Comparison of ENCODE assay signal across 8 cellular contexts in the genomic region with DNA sequence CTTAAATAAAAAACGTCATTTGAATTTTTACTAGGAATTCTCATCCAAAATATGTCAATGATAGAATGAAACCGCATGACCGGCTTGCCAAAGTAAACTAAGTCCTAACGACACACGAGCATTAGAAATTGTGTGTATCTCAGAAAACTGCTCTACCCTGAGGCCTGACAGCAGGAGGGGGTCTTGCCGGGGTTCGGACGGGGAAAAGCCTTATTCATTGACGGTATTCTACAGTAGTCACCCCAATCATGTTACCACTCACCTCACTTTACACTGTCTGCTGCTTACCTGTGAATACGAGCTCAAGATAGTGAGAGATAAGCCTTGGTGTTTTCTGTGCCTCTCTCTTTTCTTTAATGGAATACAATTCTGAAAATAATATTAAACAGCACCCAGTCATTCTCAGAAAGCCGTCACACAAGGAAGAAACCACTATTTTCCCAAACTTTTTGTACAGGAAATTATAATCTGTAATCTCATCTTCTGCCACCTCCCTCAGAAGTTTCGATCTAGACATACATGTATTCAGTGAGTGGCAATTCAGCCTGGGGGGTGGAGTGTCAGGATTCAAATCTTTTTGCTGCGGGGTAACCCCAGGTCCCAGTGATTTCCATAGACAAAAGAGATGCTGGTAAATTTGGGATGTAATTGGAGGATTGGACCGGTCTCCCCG. TPM values are rescaled to one million over a fixed set of nuclear protein-coding genes. Genes with fewer than 3 reads are reported as not detected.
A peak's percentile ranks its signal among the peaks of the same experiment; 100 is the strongest.
DNase-seq lines count a peak whose midpoint lies in the region; ATAC-seq, FAIRE-seq and TF ChIP-seq lines count a peak whose summit lies in the region.

No MANE protein-coding gene starts in this region.

- TF ChIP-seq POLR2A in GM12878 (IDR thresholded peaks at IDR 0.05; ENCODE audit: low read depth, low read length): no peak

- peak overlapping the region; percentile 73 for H3K4me3 ChIP-seq in GM12878

- intact Hi-C loops in Calu3 (cut with micrococcal nuclease; ENCODE audit: unreplicated experiment) (loop anchor here (10.0 kb wide), 3 partner anchors 80 to 830 kb away; no protein-coding TSS in a partner anchor), GM12878 (cut with micrococcal nuclease; ENCODE audit: unreplicated experiment) (loop anchor here (5.0 kb wide), 1 partner anchor 182 kb away; no protein-coding TSS in a partner anchor)

- H3K27ac ChIP-seq in GM12878 (ENCODE audit: control insufficient read depth, insufficient read depth): no peak overlapping the region

- H3K27me3 ChIP-seq in GM12878 (replicated peaks in 1 of 2; ENCODE audit: control insufficient read depth in 2 of 2, insufficient read depth in 2 of 2, low read length in 1 of 2): peaks cover 0 to 5% of the 10 kb centered on the region in 2 experiments; a peak in 2 of 4 replicates

- H3K9ac ChIP-seq in GM12878 (ENCODE audit: control insufficient read depth, insufficient read depth, low read length): peak overlapping the region; percentile 61

- peak overlapping the region; percentile 95 for H3K4me2 ChIP-seq in GM12878 (ENCODE audit: control insufficient read depth, insufficient read depth)

- 45% methylated on average over 15 of the region's 15 CpGs for WGBS in GM12878 (ENCODE audit: insufficient coverage, insufficient replicate concordance, low lambda C conversion rate, missing lambda C conversion rate)

- ATAC-seq in HG02678 (IDR thresholded peaks at IDR 0.05; ENCODE audit: unreplicated experiment) (peak; percentile 11), GM12878 (no peak), HG02973 (IDR thresholded peaks at IDR 0.05; ENCODE audit: unreplicated experiment) (no peak)

- peaks cover 36% of the 10 kb centered on the region for H3K27me3 Mint-ChIP-seq in Calu3 (ENCODE audit: unreplicated experiment)
- H3K27me3 Mint-ChIP-seq in nephron (ENCODE audit: low read depth): peaks cover 35% of the 10 kb centered on the region

- TF ChIP-seq EP300 in GM12878 (IDR thresholded peaks at IDR 0.05; ENCODE audit: borderline replicate concordance in 1 of 2, control insufficient read depth in 1 of 2, low read depth in 2 of 2, low read length in 2 of 2): no peak

- TF ChIP-seq CTCF in Calu3 (IDR thresholded peaks at IDR 0.05; ENCODE audit: unreplicated experiment): no peak
- 0 out of 6 replicates have a peak, but pooled peaks of 1 of the 3 experiments have one; percentile 3 for TF ChIP-seq CTCF in GM12878 (IDR thresholded peaks at IDR 0.05 in 2 of 3, conservative IDR thresholded peaks at IDR 0.05 in 1 of 3; ENCODE audit: control insufficient read depth in 2 of 3, extremely low read depth in 1 of 3, insufficient read depth in 1 of 3, low read depth in 3 of 3, low read length in 3 of 3)
- TF ChIP-seq CTCF in nephron (IDR thresholded peaks at IDR 0.05; ENCODE audit: unreplicated experiment in 3 of 3): no peak

- no peaks in the 10 kb centered on the region for H3K36me3 ChIP-seq in GM12878 (ENCODE audit: control insufficient read depth in 2 of 2, insufficient read depth in 2 of 2, low read length in 1 of 2)

- H3K27ac Mint-ChIP-seq in Calu3 (ENCODE audit: unreplicated experiment): no peak overlapping the region
- H3K27ac Mint-ChIP-seq in nephron: peak overlapping the region; percentile 41 to 92 (median 71)

- H3K9me3 ChIP-seq in GM12878 (replicated peaks; ENCODE audit: control insufficient read depth, insufficient read depth, low read length): no peaks in the 10 kb centered on the region

- SMC1A ChIA-PET in GM12878 (lab: Charles Lee; ENCODE audit: uncharacterized antibody, unreplicated experiment): interaction anchor here (1.0 to 1.4 kb wide), 2 partner anchors 503 to 574 kb away, joined by 3 read pairs; no protein-coding TSS in a partner anchor

- no TSS peak for BruUV-seq in Calu3 (replicated peaks; lab: Mats Ljungman, UMichigan)
- BruUV-seq in GM12878 (replicated peaks; lab: Mats Ljungman, UMichigan): no TSS peak

- POLR2A ChIA-PET in GM12878 (lab: Charles Lee): no interaction called here

- no peak for TF ChIP-seq RAD21 in GM12878 (IDR thresholded peaks at IDR 0.05; ENCODE audit: insufficient read depth, low read depth, low read length)

- RAD21 ChIA-PET in GM12878 (lab: Charles Lee; ENCODE audit: unreplicated experiment): interaction anchor here (2.1 kb wide), 1 partner anchor 577 kb away, joined by 7 read pairs; no protein-coding TSS in a partner anchor

- FAIRE-seq in GM12878 (lab: Jason Lieb, UNC): peak; percentile 82

- H4K20me1 ChIP-seq in GM12878 (ENCODE audit: control insufficient read depth, insufficient read depth): no peaks in the 10 kb centered on the region

- no peaks in the 10 kb centered on the region; the same call in 1 of the 2 replicates for H3K79me2 ChIP-seq in GM12878 (ENCODE audit: control insufficient read depth, insufficient read depth, low read length)

- H3K9me3 Mint-ChIP-seq in Calu3 (ENCODE audit: low read depth, unreplicated experiment) (no peaks in the 10 kb centered on the region), nephron (no peaks in the 10 kb centered on the region)

- no peak for DNase-seq in Calu3
- DNase-seq in GM12878 (ENCODE audit: low read depth, low spot score): no peak
- DNase-seq in NCI-H82 treated with DMSO at 0.1 percent for 48 hours (lab: John Stamatoyannopoulos, UW; ENCODE audit: unreplicated experiment): no peak
- no peak for DNase-seq in NCI-H1092 (lab: John Stamatoyannopoulos, UW)
- no peak for DNase-seq in superior temporal gyrus (ENCODE audit: extremely low spot score)

- in situ Hi-C loops in GM12878 (cut with MboI): loop anchor here (10.0 kb wide), 1 partner anchor 440 kb away; no protein-coding TSS in a partner anchor

- H3K36me3 Mint-ChIP-seq in Calu3 (ENCODE audit: insufficient read depth, unreplicated experiment): peaks cover 31% of the 10 kb centered on the region
- no peaks in the 10 kb centered on the region for H3K36me3 Mint-ChIP-seq in nephron (ENCODE audit: low read depth)

- peaks cover 29% of the 10 kb centered on the region for H3K4me1 Mint-ChIP-seq in Calu3 (ENCODE audit: low read depth, unreplicated experiment)
- peaks cover 35% of the 10 kb centered on the region for H3K4me1 Mint-ChIP-seq in nephron

- peak overlapping the region; percentile 90 for H3K4me3 Mint-ChIP-seq in Calu3 (ENCODE audit: low read depth, unreplicated experiment)
- peak overlapping the region; percentile 92 to 99 (median 98) for H3K4me3 Mint-ChIP-seq in nephron

- CTCF ChIA-PET in Calu3 (lab: Charles Lee) (interaction anchor here (1.0 to 3.2 kb wide), 2 partner anchors 13 to 27 kb away, joined by 3 to 27 read pairs; a partner anchor contains a TSS), GM12878 (lab: Yijun Ruan, JAX) (interaction anchor here (1.7 to 4.8 kb wide), 4 partner anchors 12 to 585 kb away, joined by 4 to 96 read pairs (median 25); a partner anchor contains a TSS)

- peaks cover 55% of the 10 kb centered on the region for H3K4me1 ChIP-seq in GM12878 (ENCODE audit: control insufficient read depth, insufficient read depth, low read length)

- H2AFZ ChIP-seq in GM12878 (ENCODE audit: control insufficient read depth, low read depth, low read length): peak overlapping the region; percentile 38

RNA-seq across cellular contexts. Expression of a gene that starts 0.5 kb away (rescaled TPM):
- 1.8 and 2.9 TPM in 2 replicates for total RNA-seq in Calu3 (2022)
- total RNA-seq in GM12878 (2013; cell fraction: nucleolus; rRNA removed): 0.56 and 0.66 TPM in 2 replicates
- total RNA-seq in GM12878 (2014; rRNA removed): 2.5 and 3.5 TPM in 2 replicates
- 0.88 and 0.94 TPM in 2 replicates for total RNA-seq in GM12878 (2014; rRNA removed; fragmentation: Illumina TruSeq; extraction: Trizol)
- 4.2 and 5.0 TPM in 2 replicates for total RNA-seq in GM12878 (2021)
- 1.1 TPM for polyA plus RNA-seq in GM12878 (2011; ENCODE audit: low read depth)
- 0.92 and 1.0 TPM in 2 replicates for polyA plus RNA-seq in GM12878 (2011; rRNA removed)
- polyA plus RNA-seq in GM12878 (2011; cell fraction: cytosol; rRNA removed): 1.5 and 2.5 TPM in 2 replicates
- 6.0 and 6.2 TPM in 2 replicates for polyA plus RNA-seq in GM12878 (2011; cell fraction: nucleus; rRNA removed)
- polyA plus RNA-seq in GM12878 (2012): 5.4 and 5.6 TPM in 2 replicates
- polyA plus RNA-seq in GM12878 (2014; fragmentation: Illumina TruSeq; extraction: Trizol): 0.41 and 1.00 TPM in 2 replicates
- polyA plus RNA-seq in GM12878 (2014; fragmentation: Nextera tagmentation; extraction: Ambion mirVana): under 1 TPM; 0.27 to 0.58 TPM
- polyA plus RNA-seq in GM12878 (2014; rRNA removed): 3.7 and 4.8 TPM in 2 replicates
- polyA plus RNA-seq in GM12878 (2016; fragmentation: Nextera tagmentation; extraction: Ambion mirVana): 1 to 10 TPM; 1.3 to 1.6 TPM
- 0.37 and 0.82 TPM in 2 replicates for polyA minus RNA-seq in GM12878 (2011; rRNA and poly(A)+ RNA removed)
- 1.5 and 1.7 TPM in 2 replicates for polyA minus RNA-seq in GM12878 (2011; cell fraction: cytosol; rRNA and poly(A)+ RNA removed)
- 1.9 and 4.5 TPM in 2 replicates for polyA minus RNA-seq in GM12878 (2011; cell fraction: nucleus; rRNA and poly(A)+ RNA removed)

RNA-seq across cellular contexts. Expression of a gene that starts 13.2 kb away (rescaled TPM):
- total RNA-seq in Calu3 (2022): 86.3 and 90.8 TPM in 2 replicates
- total RNA-seq in GM12878 (2013; cell fraction: nucleolus; rRNA removed): 90.2 and 98.4 TPM in 2 replicates
- 56.1 and 59.3 TPM in 2 replicates for total RNA-seq in GM12878 (2014; rRNA removed)
- 57.0 and 58.6 TPM in 2 replicates for total RNA-seq in GM12878 (2014; rRNA removed; fragmentation: Illumina TruSeq; extraction: Trizol)
- 29.8 and 30.0 TPM in 2 replicates for total RNA-seq in GM12878 (2021)
- 29.4 TPM for polyA plus RNA-seq in GM12878 (2011; ENCODE audit: low read depth)
- polyA plus RNA-seq in GM12878 (2011; rRNA removed): 68.0 and 75.6 TPM in 2 replicates
- polyA plus RNA-seq in GM12878 (2011; cell fraction: cytosol; rRNA removed): 47.1 and 48.5 TPM in 2 replicates
- 96.0 and 133 TPM in 2 replicates for polyA plus RNA-seq in GM12878 (2011; cell fraction: nucleus; rRNA removed)
- 24.1 and 28.7 TPM in 2 replicates for polyA plus RNA-seq in GM12878 (2012)
- polyA plus RNA-seq in GM12878 (2014; fragmentation: Illumina TruSeq; extraction: Trizol): 65.8 and 76.8 TPM in 2 replicates
- 10 to 100 TPM; 14.3 to 23.5 TPM for polyA plus RNA-seq in GM12878 (2014; fragmentation: Nextera tagmentation; extraction: Ambion mirVana)
- 42.7 and 51.0 TPM in 2 replicates for polyA plus RNA-seq in GM12878 (2014; rRNA removed)
- 10 to 100 TPM; 52.9 to 55.8 TPM for polyA plus RNA-seq in GM12878 (2016; fragmentation: Nextera tagmentation; extraction: Ambion mirVana)
- polyA minus RNA-seq in GM12878 (2011; rRNA and poly(A)+ RNA removed): 77.9 and 79.7 TPM in 2 replicates
- 20.4 and 21.8 TPM in 2 replicates for polyA minus RNA-seq in GM12878 (2011; cell fraction: cytosol; rRNA and poly(A)+ RNA removed)
- polyA minus RNA-seq in GM12878 (2011; cell fraction: nucleus; rRNA and poly(A)+ RNA removed): 44.2 and 51.9 TPM in 2 replicates

RNA-seq across cellular contexts. Expression of a gene that starts 52.0 kb away (rescaled TPM):
- total RNA-seq in Calu3 (2022) (44.0 and 52.6 TPM in 2 replicates), GM12878 (2014; rRNA removed) (4.0 and 7.6 TPM in 2 replicates), GM12878 (2014; rRNA removed; fragmentation: Illumina TruSeq; extraction: Trizol) (2.9 and 3.1 TPM in 2 replicates), GM12878 (2021) (7.3 and 8.4 TPM in 2 replicates)
- total RNA-seq in GM12878 (2013; cell fraction: nucleolus; rRNA removed): 9.1 and 10.0 TPM in 2 replicates
- polyA plus RNA-seq in GM12878 (2011; ENCODE audit: low read depth): 4.9 TPM
- polyA plus RNA-seq in GM12878 (2011; rRNA removed) (0.57 and 0.69 TPM in 2 replicates), GM12878 (2014; fragmentation: Illumina TruSeq; extraction: Trizol) (2.9 and 4.9 TPM in 2 replicates), GM12878 (2014; fragmentation: Nextera tagmentation; extraction: Ambion mirVana) (1 to 10 TPM in 1 of 2 experiments, under 1 TPM in 1; 0.89 to 1.1 TPM), GM12878 (2014; rRNA removed) (7.7 and 8.3 TPM in 2 replicates), GM12878 (2016; fragmentation: Nextera tagmentation; extraction: Ambion mirVana) (1 to 10 TPM; 1.9 to 4.1 TPM)
- polyA plus RNA-seq in GM12878 (2011; cell fraction: cytosol; rRNA removed): 1.1 and 1.2 TPM in 2 replicates
- polyA plus RNA-seq in GM12878 (2011; cell fraction: nucleus; rRNA removed): 5.0 and 5.2 TPM in 2 replicates
- polyA plus RNA-seq in GM12878 (2012): 6.6 and 7.0 TPM in 2 replicates
- 0.51 and 2.2 TPM in 2 replicates for polyA minus RNA-seq in GM12878 (2011; rRNA and poly(A)+ RNA removed)
- 1.3 TPM in 1 of 2 replicates, not detected in the other for polyA minus RNA-seq in GM12878 (2011; cell fraction: cytosol; rRNA and poly(A)+ RNA removed)
- polyA minus RNA-seq in GM12878 (2011; cell fraction: nucleus; rRNA and poly(A)+ RNA removed): 1.1 and 1.5 TPM in 2 replicates
